Comparison of ENCODE assay signal across 8 cellular contexts in genomic region chr20:10511166-10511506, GRCh38.
DNase-seq lines count a peak whose midpoint lies in the region; ATAC-seq and TF ChIP-seq lines count a peak whose summit lies in the region.

No MANE protein-coding gene starts in this region.

- H3K27me3 ChIP-seq in HUES48 (ENCODE audit: control insufficient read depth, insufficient read depth, low read length) (no peaks in the 10 kb centered on the region), colonic mucosa (no peaks in the 10 kb centered on the region), prostate gland (replicated peaks; ENCODE audit: insufficient read depth) (no peaks in the 10 kb centered on the region)

- H3K27ac ChIP-seq in HUES48 (ENCODE audit: low read depth, low read length) (peak overlapping the region; percentile 81), colonic mucosa (peak overlapping the region; percentile 40), prostate gland (peak overlapping the region; percentile 64 to 66)

- intact Hi-C loops in colonic mucosa (cut with DNase I) (no loop called here), prostate gland (cut with DNase I) (no loop called here)

- H3K9me3 ChIP-seq in HUES48 (ENCODE audit: control insufficient read depth, insufficient read depth, low read length) (no peaks in the 10 kb centered on the region), colonic mucosa (no peaks in the 10 kb centered on the region), prostate gland (no peaks in the 10 kb centered on the region)

- no peak overlapping the region for H3K9ac ChIP-seq in HUES48 (ENCODE audit: low read depth, low read length)
- peak overlapping the region in 1 of 2 donors; percentile 5 for H3K9ac ChIP-seq in colonic mucosa (ENCODE audit: low read depth in 2 of 2, low read length in 2 of 2)

- H3K4me1 ChIP-seq in HUES48 (ENCODE audit: control insufficient read depth, insufficient read depth, low read length) (peaks cover 18% of the 10 kb centered on the region), colonic mucosa (peaks cover 5% of the 10 kb centered on the region), prostate gland (replicated peaks) (peaks cover 22% of the 10 kb centered on the region)

- no peak overlapping the region for H3K4me3 ChIP-seq in HUES48 (ENCODE audit: low read depth, low read length)
- no peak overlapping the region for H3K4me3 ChIP-seq in colonic mucosa
- H3K4me3 ChIP-seq in prostate gland, result no peak overlapping the region

- DNase-seq in colonic mucosa (no peak), prostate gland (ENCODE audit: low spot score) (no peak), kidney tubule cell (ENCODE audit: low spot score) (no peak)
- no peak for DNase-seq in stimulated activated naive CD4-positive, alpha-beta T cell treated with Interleukin-2 at 50 U/mL for 16 hours (lab: John Stamatoyannopoulos, UW)

- H3K36me3 ChIP-seq in HUES48 (ENCODE audit: control insufficient read depth, insufficient read depth, low read length) (no peaks in the 10 kb centered on the region), colonic mucosa (no peaks in the 10 kb centered on the region), prostate gland (no peaks in the 10 kb centered on the region)

- WGBS in prostate gland, result 80% methylated on average over 3 of the region's 3 CpGs

- TF ChIP-seq CTCF in colonic mucosa (IDR thresholded peaks at IDR 0.05), result no peak
- TF ChIP-seq CTCF in prostate gland (IDR thresholded peaks at IDR 0.05), result no peak

- no peak for TF ChIP-seq POLR2A in prostate gland (IDR thresholded peaks at IDR 0.05)

- ATAC-seq in GM19351 (IDR thresholded peaks at IDR 0.05; ENCODE audit: unreplicated experiment) (peak; percentile 8), HG03457 (IDR thresholded peaks at IDR 0.05; ENCODE audit: unreplicated experiment) (no peak), HG02798 (IDR thresholded peaks at IDR 0.05; ENCODE audit: poor library complexity, unreplicated experiment) (no peak)
